9 cellular contexts compared by ENCODE assay signal in the genomic region with DNA sequence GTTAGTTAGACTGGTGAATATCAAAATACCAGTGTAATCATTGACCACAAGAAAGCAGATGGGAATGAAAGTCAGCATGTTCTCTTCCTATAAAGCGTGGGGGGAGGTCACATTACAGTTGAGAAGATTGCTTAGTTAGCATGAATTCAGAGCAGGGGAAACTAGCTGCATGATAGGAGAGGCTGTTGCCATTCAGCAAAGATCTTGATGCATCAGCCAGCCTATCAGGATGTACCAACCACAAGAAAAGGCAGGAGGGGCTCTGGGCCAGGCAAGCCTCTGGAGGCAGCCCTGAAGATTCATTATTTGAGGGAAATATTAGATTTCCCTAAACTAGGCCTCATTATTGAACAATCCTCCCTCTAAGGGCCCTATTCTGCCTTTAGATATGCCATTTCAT. TPM values are rescaled to one million over a fixed set of nuclear protein-coding genes. Genes with fewer than 3 reads are reported as not detected.
DNase-seq lines count a peak whose midpoint lies in the region; ATAC-seq and TF ChIP-seq lines count a peak whose summit lies in the region.
"Had no signal": no experiment of that assay in that cellular context is flagged by ENCODE, and none has a peak within 500 bp of the region (broad histone marks: within the 10 kb centered on the region; RNA-seq: fewer than 3 reads in every experiment).

No MANE protein-coding gene starts in this region.

- no peak overlapping the region for H3K27ac ChIP-seq in CD4-positive, alpha-beta T cell (ENCODE audit: low read depth, low read length)
- H3K27ac ChIP-seq in IMR-90 (ENCODE audit: insufficient read depth, low read length) (no peak overlapping the region), RWPE2 (ENCODE audit: poor library complexity, severe bottlenecking) (no peak overlapping the region), gastroesophageal sphincter (no peak overlapping the region)

- H3K79me1 ChIP-seq in IMR-90 (ENCODE audit: low read depth in 1 of 2, low read length in 2 of 2) = no peaks in the 10 kb centered on the region

- TF ChIP-seq EP300 in gastroesophageal sphincter (IDR thresholded peaks at IDR 0.05) = no peak

- H3K9ac ChIP-seq in IMR-90 (ENCODE audit: low read depth, low read length) = no peak overlapping the region

- POLR2A ChIA-PET in CD4-positive, alpha-beta T cell (lab: Charles Lee) = no interaction called here
- POLR2A ChIA-PET in IMR-90 (lab: Charles Lee; ENCODE audit: unreplicated experiment) = no interaction called here

- peaks cover 6% of the 10 kb centered on the region for H3K27me3 ChIP-seq in CD4-positive, alpha-beta T cell (ENCODE audit: control insufficient read depth, insufficient read depth, low read length)
- peaks cover 10% of the 10 kb centered on the region for H3K27me3 ChIP-seq in IMR-90 (ENCODE audit: control insufficient read depth, insufficient read depth, low read length)
- no peaks in the 10 kb centered on the region for H3K27me3 ChIP-seq in RWPE2 (ENCODE audit: insufficient read depth, poor library complexity, severe bottlenecking)
- peaks cover 28% of the 10 kb centered on the region for H3K27me3 ChIP-seq in gastroesophageal sphincter

- H3K36me3 Mint-ChIP-seq in CD4-positive, alpha-beta T cell (ENCODE audit: low read depth) = peaks cover 4% of the 10 kb centered on the region
- H3K36me3 Mint-ChIP-seq in stimulated activated memory B cell treated with anti-CD40 and anti-IgM and Interleukin-4, amounts not matched to agents 10 μg/mL and 1 μg/mL and 100 μg/mL, for 72 hours = no peaks in the 10 kb centered on the region

- in situ Hi-C loops in IMR-90 (cut with MboI; ENCODE audit: low sequenced_read_pairs) = no loop called here

- peak; percentile 66 for ATAC-seq in CD4-positive, alpha-beta T cell (ENCODE audit: poor library complexity)
- no peak for ATAC-seq in IMR-90 (ENCODE audit: low read depth)
- peak; percentile 59; the same call in 2 of the 3 replicates for ATAC-seq in RWPE2 (ENCODE audit: low read depth)
- peak; percentile 46 for ATAC-seq in gastroesophageal sphincter
- no peak for ATAC-seq in stimulated activated memory B cell treated with anti-CD40 and anti-IgM and Interleukin-4, amounts not matched to agents 10 μg/mL and 1 μg/mL and 100 μg/mL, for 72 hours
- ATAC-seq in GM19397 (IDR thresholded peaks at IDR 0.05; ENCODE audit: unreplicated experiment) = no peak

- no peaks in the 10 kb centered on the region for H3K36me3 ChIP-seq in IMR-90 (ENCODE audit: control insufficient read depth, insufficient read depth, low read length)
- no peaks in the 10 kb centered on the region for H3K36me3 ChIP-seq in RWPE2 (ENCODE audit: low read depth)
- H3K36me3 ChIP-seq in gastroesophageal sphincter = no peaks in the 10 kb centered on the region

- H2AK9ac ChIP-seq in IMR-90 (replicated peaks; ENCODE audit: low read depth, low read length, poor library complexity) = no peak overlapping the region

- intact Hi-C loops in CD4-positive, alpha-beta T cell (cut with DNase I, micrococcal nuclease) = no loop called here
- intact Hi-C loops in IMR-90 (cut with micrococcal nuclease) = no loop called here

- no peak for TF ChIP-seq CTCF in CD4-positive, alpha-beta T cell (IDR thresholded peaks at IDR 0.05)
- TF ChIP-seq CTCF in IMR-90 (conservative IDR thresholded peaks at IDR 0.05; ENCODE audit: low read depth, low read length) (no peak), RWPE2 (IDR thresholded peaks at IDR 0.05; ENCODE audit: poor library complexity, severe bottlenecking) (no peak), gastroesophageal sphincter (IDR thresholded peaks at IDR 0.05) (no peak), GM20000 (IDR thresholded peaks at IDR 0.05; ENCODE audit: extremely low read depth, missing control alignments) (no peak)

- H3K4ac ChIP-seq in IMR-90 (ENCODE audit: low read depth, low read length) = no peak overlapping the region

- H4K91ac ChIP-seq in IMR-90 (ENCODE audit: insufficient read depth, low read depth, low read length) = no peak overlapping the region

- H3K9me3 ChIP-seq in CD4-positive, alpha-beta T cell (ENCODE audit: control insufficient read depth, low read length) = no peaks in the 10 kb centered on the region
- no peaks in the 10 kb centered on the region for H3K9me3 ChIP-seq in IMR-90 (ENCODE audit: control insufficient read depth, insufficient read depth, low read length)
- no peaks in the 10 kb centered on the region for H3K9me3 ChIP-seq in RWPE2 (ENCODE audit: severe bottlenecking)
- no peaks in the 10 kb centered on the region for H3K9me3 ChIP-seq in gastroesophageal sphincter

- DNase-seq in CD4-positive, alpha-beta T cell = peak in 1 of 10 experiments; percentile 17
- DNase-seq in IMR-90 (peak; percentile 47), RWPE2 (ENCODE audit: low spot score) (no peak), GM20000 (ENCODE audit: low spot score) (no peak), islet precursor cell (no peak)

- H3K4me3 ChIP-seq in IMR-90 (ENCODE audit: insufficient read depth, low read depth, low read length) (no peak overlapping the region), RWPE2 (ENCODE audit: severe bottlenecking) (no peak overlapping the region), gastroesophageal sphincter (no peak overlapping the region)

- H3K56ac ChIP-seq in IMR-90 (ENCODE audit: extremely low read depth, insufficient read depth, low read length) = no peak overlapping the region

- H3K23ac ChIP-seq in IMR-90 (ENCODE audit: low read depth, low read length) = no peak overlapping the region

- H3K9me3 Mint-ChIP-seq in CD4-positive, alpha-beta T cell = no peaks in the 10 kb centered on the region
- no peaks in the 10 kb centered on the region for H3K9me3 Mint-ChIP-seq in stimulated activated memory B cell treated with anti-CD40 and anti-IgM and Interleukin-4, amounts not matched to agents 10 μg/mL and 1 μg/mL and 100 μg/mL, for 72 hours
- H3K9me3 Mint-ChIP-seq: stimulated activated naive CD8-positive, alpha-beta T cell treated with anti-CD3 and anti-CD28 coated beads, Interleukin-15, Interleukin-2, amounts not matched to agents 100 ng/mL and 50 ng/mL, for 24 hours had no signal

- H3K27ac Mint-ChIP-seq in CD4-positive, alpha-beta T cell = peak overlapping the region; percentile 6
- H3K27ac Mint-ChIP-seq in stimulated activated memory B cell treated with anti-CD40 and anti-IgM and Interleukin-4, amounts not matched to agents 10 μg/mL and 1 μg/mL and 100 μg/mL, for 72 hours = no peak overlapping the region
- H3K27ac Mint-ChIP-seq: stimulated activated naive CD8-positive, alpha-beta T cell treated with anti-CD3 and anti-CD28 coated beads, Interleukin-15, Interleukin-2, amounts not matched to agents 100 ng/mL and 50 ng/mL, for 24 hours had no signal

- H3K4me1 ChIP-seq in IMR-90 (ENCODE audit: control insufficient read depth, insufficient read depth, low read length) = no peaks in the 10 kb centered on the region
- peaks cover 2% of the 10 kb centered on the region for H3K4me1 ChIP-seq in RWPE2 (ENCODE audit: insufficient read depth, poor library complexity, severe bottlenecking)
- H3K4me1 ChIP-seq in gastroesophageal sphincter = peaks cover 0 to 5% (median 0%) of the 10 kb centered on the region in 3 donors

- no peak overlapping the region for H2AFZ ChIP-seq in IMR-90 (replicated peaks; ENCODE audit: low read length, poor library complexity)

- no peak overlapping the region for H2AK5ac ChIP-seq in IMR-90 (ENCODE audit: low read depth, low read length)

- peaks cover 7% of the 10 kb centered on the region for H3K27me3 Mint-ChIP-seq in CD4-positive, alpha-beta T cell
- peaks cover 29% of the 10 kb centered on the region for H3K27me3 Mint-ChIP-seq in stimulated activated memory B cell treated with anti-CD40 and anti-IgM and Interleukin-4, amounts not matched to agents 10 μg/mL and 1 μg/mL and 100 μg/mL, for 72 hours

- H3K4me2 ChIP-seq in IMR-90 (ENCODE audit: low read depth, low read length) = no peak overlapping the region

- H4K8ac ChIP-seq in IMR-90 (ENCODE audit: low read depth in 2 of 2, low read length in 2 of 2) = no peak overlapping the region

- no peak overlapping the region for H3K4me3 Mint-ChIP-seq in CD4-positive, alpha-beta T cell
- H3K4me3 Mint-ChIP-seq in stimulated activated memory B cell treated with anti-CD40 and anti-IgM and Interleukin-4, amounts not matched to agents 10 μg/mL and 1 μg/mL and 100 μg/mL, for 72 hours = no peak overlapping the region
- H3K4me3 Mint-ChIP-seq: stimulated activated naive CD8-positive, alpha-beta T cell treated with anti-CD3 and anti-CD28 coated beads, Interleukin-15, Interleukin-2, amounts not matched to agents 100 ng/mL and 50 ng/mL, for 24 hours had no signal

- peaks cover 5% of the 10 kb centered on the region for H3K4me1 Mint-ChIP-seq in CD4-positive, alpha-beta T cell (ENCODE audit: low read depth)
- H3K4me1 Mint-ChIP-seq in stimulated activated memory B cell treated with anti-CD40 and anti-IgM and Interleukin-4, amounts not matched to agents 10 μg/mL and 1 μg/mL and 100 μg/mL, for 72 hours = no peaks in the 10 kb centered on the region

- no peaks in the 10 kb centered on the region for H3K9me1 ChIP-seq in IMR-90 (ENCODE audit: insufficient read depth, low read length)

- H2BK20ac ChIP-seq in IMR-90 (ENCODE audit: low read depth, low read length) = no peak overlapping the region

- dilution Hi-C loops in IMR-90 (cut with HindIII; ENCODE audit: low sequenced_read_pairs, unreplicated experiment) = no loop called here

- H4K5ac ChIP-seq in IMR-90 (ENCODE audit: low read depth, low read length) = no peak overlapping the region

- H3K14ac ChIP-seq in IMR-90 (replicated peaks; ENCODE audit: low read depth, low read length) = no peak overlapping the region

- no peak for TF ChIP-seq RAD21 in IMR-90 (IDR thresholded peaks at IDR 0.05; ENCODE audit: low read length)

- CTCF ChIA-PET in CD4-positive, alpha-beta T cell (lab: Charles Lee) = no interaction called here
- CTCF ChIA-PET in IMR-90 (lab: Yijun Ruan, JAX) = no interaction called here

- H2BK5ac ChIP-seq in IMR-90 (ENCODE audit: low read depth, low read length, poor library complexity, severe bottlenecking) = no peak overlapping the region

- H2BK120ac ChIP-seq in IMR-90 (ENCODE audit: low read depth, low read length) = no peak overlapping the region

- H4K20me1 ChIP-seq in IMR-90 (ENCODE audit: insufficient read depth, low read length) = no peaks in the 10 kb centered on the region

- H3K18ac ChIP-seq in IMR-90 (ENCODE audit: low read depth, low read length) = no peak overlapping the region

- H2BK15ac ChIP-seq in IMR-90 (ENCODE audit: low read depth, low read length) = no peak overlapping the region

- BruUV-seq in IMR-90 (replicated peaks; lab: Mats Ljungman, UMichigan) = no TSS peak

- WGBS in IMR-90 (ENCODE audit: extremely low coverage in 2 of 2, insufficient read length in 1 of 2), 2 experiments = no CpG with 5 or more reads among the region's 1 CpG
- WGBS in gastroesophageal sphincter (ENCODE audit: low coverage in 1 of 2), 2 donors = 40% methylated on average over 1 of the region's 1 CpG; no CpG with 5 or more reads in 1 of the 2 donors

- TF ChIP-seq POLR2A in IMR-90 (IDR thresholded peaks at IDR 0.05; ENCODE audit: low read depth, low read length) (no peak), gastroesophageal sphincter (IDR thresholded peaks at IDR 0.05) (no peak)

RNA-seq across cellular contexts. Expression of a gene that starts 5.0 kb away (rescaled TPM):
- 10 to 100 TPM; 33.3 to 34.2 TPM for total RNA-seq in CD4-positive, alpha-beta T cell
- total RNA-seq in IMR-90 (2012; rRNA removed) (21.7 and 33.1 TPM in 2 replicates), gastroesophageal sphincter (10 to 100 TPM; 22.1 to 30.5 (median 25.0) TPM)
- 7.4 and 9.4 TPM in 2 replicates for polyA plus RNA-seq in IMR-90 (2012; rRNA removed)
- 2.7 and 3.8 TPM in 2 replicates for polyA plus RNA-seq in IMR-90 (2012; cell fraction: cytosol; rRNA removed)
- 1.9 and 5.4 TPM in 2 replicates for polyA plus RNA-seq in IMR-90 (2012; cell fraction: nucleus; rRNA removed; ENCODE audit: low replicate concordance)

RNA-seq across cellular contexts. Expression of a gene that starts 9.1 kb away (rescaled TPM):
- total RNA-seq in CD4-positive, alpha-beta T cell = 10 to 100 TPM; 56.5 to 60.9 TPM
- 50.7 and 61.4 TPM in 2 replicates for total RNA-seq in IMR-90 (2012; rRNA removed)
- 25.2 and 29.7 TPM in 2 replicates for polyA plus RNA-seq in IMR-90 (2012; rRNA removed)
- polyA plus RNA-seq in IMR-90 (2012; cell fraction: cytosol; rRNA removed) = 14.6 and 20.5 TPM in 2 replicates
- 15.1 and 32.3 TPM in 2 replicates for polyA plus RNA-seq in IMR-90 (2012; cell fraction: nucleus; rRNA removed; ENCODE audit: low replicate concordance)
- 10 to 100 TPM; 28.1 to 43.9 (median 37.3) TPM for total RNA-seq in gastroesophageal sphincter

Comparison
In these comparisons a context has a peak if more than half of its experiments do, and no peak if none do; other contexts are left out.
1. ATAC-seq: peak in CD4-positive, alpha-beta T cell (single experiment), RWPE2 (single experiment) and gastroesophageal sphincter (single experiment); none in IMR-90 (single experiment), stimulated activated memory B cell treated with anti-CD40 and anti-IgM and Interleukin-4, amounts not matched to agents 10 μg/mL and 1 μg/mL and 100 μg/mL, for 72 hours (single experiment) and GM19397 (single experiment).